Comparison of ENCODE assay signal across 23 cellular contexts in genomic region chr3:20837676-20838302, GRCh38.
A peak's percentile ranks its signal among the peaks of the same experiment; 100 is the strongest.
DNase-seq lines count a peak whose midpoint lies in the region; ATAC-seq, FAIRE-seq and TF ChIP-seq lines count a peak whose summit lies in the region.
"Had no signal": no experiment of that assay in that cellular context is flagged by ENCODE, and none has a peak within 500 bp of the region (broad histone marks: within the 10 kb centered on the region; RNA-seq: fewer than 3 reads in every experiment).

No MANE protein-coding gene starts in this region.

- no peaks in the 10 kb centered on the region for H3K4me1 ChIP-seq in mucosa of descending colon (ENCODE audit: low read depth)
- H3K4me1 ChIP-seq: tibial artery had no signal

- in situ Hi-C loops in GM13977 (cut with MboI; ENCODE audit: low pct_unique_long_range_greater_than_20kb, low sequenced_read_pairs, unreplicated experiment), result no loop called here

- H3K9me3 ChIP-seq in mucosa of descending colon, result peaks cover 44% of the 10 kb centered on the region
- H3K9me3 ChIP-seq: tibial artery had no signal

- H3K9me3 Mint-ChIP-seq in activated CD8-positive, alpha-beta T cell treated with anti-CD3 and anti-CD28 coated beads for 36 hours, result peaks cover 16% of the 10 kb centered on the region
- H3K9me3 Mint-ChIP-seq: HFFc6; stimulated activated naive CD8-positive, alpha-beta T cell treated with anti-CD3 and anti-CD28 coated beads, Interleukin-15, amount 100 ng/mL, for 72 hours had no signal

- H3K4me3 Mint-ChIP-seq in activated CD8-positive, alpha-beta T cell treated with anti-CD3 and anti-CD28 coated beads for 36 hours, result no peak overlapping the region
- H3K4me3 Mint-ChIP-seq: activated CD4-positive, alpha-beta T cell treated with anti-CD3 and anti-CD28 coated beads, Interleukin-2, amount 10 ng/mL, durations not matched to agents 7 days and 5 days; HFFc6; stimulated activated naive CD8-positive, alpha-beta T cell treated with anti-CD3 and anti-CD28 coated beads, Interleukin-15, amount 100 ng/mL, for 72 hours; T-helper 2 cell treated with Interferon-gamma antibody and Interleukin-4, amounts not matched to agents 5 μg/mL and 100 μg/mL, for 36 hours had no signal

- POLR2A ChIA-PET in activated CD8-positive, alpha-beta T cell treated with anti-CD3 and anti-CD28 coated beads for 36 hours (lab: Charles Lee), result no interaction called here

- no peak overlapping the region for H3K27ac Mint-ChIP-seq in activated CD8-positive, alpha-beta T cell treated with anti-CD3 and anti-CD28 coated beads for 36 hours
- H3K27ac Mint-ChIP-seq: activated CD4-positive, alpha-beta T cell treated with anti-CD3 and anti-CD28 coated beads, Interleukin-2, amount 10 ng/mL, durations not matched to agents 7 days and 5 days; HFFc6; progenitor cell of endocrine pancreas; stimulated activated naive CD8-positive, alpha-beta T cell treated with anti-CD3 and anti-CD28 coated beads, Interleukin-15, amount 100 ng/mL, for 72 hours; T-helper 2 cell treated with Interferon-gamma antibody and Interleukin-4, amounts not matched to agents 5 μg/mL and 100 μg/mL, for 36 hours had no signal

- H3K36me3 ChIP-seq in bronchial epithelial cell (ENCODE audit: control insufficient read depth, insufficient read depth, low read length), result no peaks in the 10 kb centered on the region
- H3K36me3 ChIP-seq in mucosa of descending colon (ENCODE audit: low read depth), result no peaks in the 10 kb centered on the region
- H3K36me3 ChIP-seq: cardiac muscle cell, tibial artery, WERI-Rb-1 had no signal

- DNase-seq in COR-L47 (lab: John Stamatoyannopoulos, UW) (peak; percentile 47), NCI-H1417 (lab: John Stamatoyannopoulos, UW) (peak; percentile 29 to 85 (median 49)), NCI-H2171 treated with DMSO at 0.1 percent for 48 hours (lab: John Stamatoyannopoulos, UW) (peak; percentile 74), bronchial epithelial cell (ENCODE audit: low read depth) (peak; percentile 9), mucosa of descending colon (no peak), GM13977 (ENCODE audit: low spot score) (no peak)
- DNase-seq in activated CD8-positive, alpha-beta T cell treated with anti-CD3 and anti-CD28 coated beads for 36 hours, result no peak
- DNase-seq: activated CD4-positive, alpha-beta T cell treated with anti-CD3 and anti-CD28 coated beads, Interleukin-2, amount 10 ng/mL, durations not matched to agents 7 days and 5 days; activated naive CD4-positive, alpha-beta T cell treated with anti-CD3 and anti-CD28 coated beads, Interleukin-2, amount 50 U/mL, for 16 hours; HFFc6; IMR-90; mammary epithelial cell; NCI-H187 treated with DMSO at 0.1 percent for 48 hours; PC-3; stimulated activated naive CD8-positive, alpha-beta T cell treated with anti-CD3 and anti-CD28 coated beads, Interleukin-15, amount 100 ng/mL, for 72 hours; tibial artery; WERI-Rb-1 had no signal

- TF ChIP-seq CTCF in bronchial epithelial cell (IDR thresholded peaks at IDR 0.05; ENCODE audit: insufficient read depth, low read length, severe bottlenecking) (no peak), mucosa of descending colon (IDR thresholded peaks at IDR 0.05) (no peak), GM13977 (IDR thresholded peaks at IDR 0.05; ENCODE audit: extremely low read depth, insufficient read depth, missing control alignments) (no peak)
- TF ChIP-seq CTCF in activated CD8-positive, alpha-beta T cell treated with anti-CD3 and anti-CD28 coated beads for 36 hours (IDR thresholded peaks at IDR 0.05), result no peak

- FAIRE-seq in bronchial epithelial cell (lab: Jason Lieb, UNC), result no peak
- FAIRE-seq: endothelial cell of umbilical vein had no signal

- no peaks in the 10 kb centered on the region for H3K27me3 Mint-ChIP-seq in activated CD8-positive, alpha-beta T cell treated with anti-CD3 and anti-CD28 coated beads for 36 hours
- H3K27me3 Mint-ChIP-seq: activated CD4-positive, alpha-beta T cell treated with anti-CD3 and anti-CD28 coated beads, Interleukin-2, amount 10 ng/mL, durations not matched to agents 7 days and 5 days; progenitor cell of endocrine pancreas; stimulated activated naive CD8-positive, alpha-beta T cell treated with anti-CD3 and anti-CD28 coated beads, Interleukin-15, amount 100 ng/mL, for 72 hours had no signal

- H3K4me3 ChIP-seq in bronchial epithelial cell (ENCODE audit: low read depth, low read length) (no peak overlapping the region), mucosa of descending colon (no peak overlapping the region)
- H3K4me3 ChIP-seq: cardiac muscle cell, tibial artery had no signal

- H3K27me3 ChIP-seq in bronchial epithelial cell (ENCODE audit: control insufficient read depth, insufficient read depth, low read length), result no peaks in the 10 kb centered on the region
- H3K27me3 ChIP-seq: cardiac muscle cell, tibial artery had no signal

- CTCF ChIA-PET in activated CD8-positive, alpha-beta T cell treated with anti-CD3 and anti-CD28 coated beads for 36 hours (lab: Charles Lee), result no interaction called here

- no peak for ATAC-seq in mucosa of descending colon
- ATAC-seq in GM18858 (IDR thresholded peaks at IDR 0.05; ENCODE audit: unreplicated experiment), result no peak
- no peak for ATAC-seq in activated CD8-positive, alpha-beta T cell treated with anti-CD3 and anti-CD28 coated beads for 36 hours
- ATAC-seq: PC-3; Right ventricle myocardium inferior; stimulated activated naive CD8-positive, alpha-beta T cell treated with anti-CD3 and anti-CD28 coated beads, Interleukin-15, amount 100 ng/mL, for 72 hours had no signal

- H3K4me1 Mint-ChIP-seq in activated CD8-positive, alpha-beta T cell treated with anti-CD3 and anti-CD28 coated beads for 36 hours (ENCODE audit: low read depth), result no peaks in the 10 kb centered on the region
- H3K4me1 Mint-ChIP-seq: activated CD4-positive, alpha-beta T cell treated with anti-CD3 and anti-CD28 coated beads, Interleukin-2, amount 10 ng/mL, durations not matched to agents 7 days and 5 days; stimulated activated naive CD8-positive, alpha-beta T cell treated with anti-CD3 and anti-CD28 coated beads, Interleukin-15, amount 100 ng/mL, for 72 hours had no signal

- intact Hi-C loops in mucosa of descending colon (cut with DNase I, micrococcal nuclease), result no loop called here
- intact Hi-C loops in activated CD8-positive, alpha-beta T cell treated with anti-CD3 and anti-CD28 coated beads for 36 hours (cut with micrococcal nuclease), result no loop called here

- H3K36me3 Mint-ChIP-seq in activated CD8-positive, alpha-beta T cell treated with anti-CD3 and anti-CD28 coated beads for 36 hours (ENCODE audit: low read depth), result no peaks in the 10 kb centered on the region

Comparison
In these comparisons a context has a peak if more than half of its experiments do, and no peak if none do; other contexts are left out.
1. DNase-seq: peak in COR-L47 (single experiment), NCI-H1417 (3 of 3), NCI-H2171 treated with DMSO at 0.1 percent for 48 hours (single experiment) and bronchial epithelial cell (single experiment); none in mucosa of descending colon (0 of 3), GM13977 (single experiment) and activated CD8-positive, alpha-beta T cell treated with anti-CD3 and anti-CD28 coated beads for 36 hours (single experiment).